22 cellular contexts compared by ENCODE assay signal in the genomic region with DNA sequence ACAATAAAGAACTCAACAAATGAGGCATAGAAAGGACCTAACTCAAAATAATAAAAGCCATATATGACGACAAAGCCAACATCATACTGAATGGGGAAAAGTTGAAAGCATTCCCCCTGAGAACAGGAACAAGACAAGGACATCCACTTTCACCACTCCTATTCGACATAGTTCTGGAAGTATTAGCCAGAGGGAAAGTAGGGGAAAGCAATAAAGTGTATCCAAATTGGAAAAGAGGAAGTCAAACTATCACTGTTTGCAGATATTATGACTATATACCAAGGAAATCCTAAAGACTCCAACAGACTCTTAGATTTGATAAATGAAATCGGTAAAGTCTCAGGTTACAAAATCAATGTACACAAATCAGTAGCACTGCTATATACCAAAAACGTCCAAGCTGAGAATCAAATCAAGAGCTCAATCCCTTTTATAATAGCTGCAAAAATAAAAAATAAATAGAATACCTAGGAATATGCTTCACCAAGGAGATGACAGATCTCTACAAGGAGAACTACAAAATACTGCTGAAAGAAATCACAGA. TPM values are rescaled to one million over a fixed set of nuclear protein-coding genes. Genes with fewer than 3 reads are reported as not detected.
DNase-seq lines count a peak whose midpoint lies in the region; ATAC-seq, FAIRE-seq and TF ChIP-seq lines count a peak whose summit lies in the region.
"Had no signal": no experiment of that assay in that cellular context is flagged by ENCODE, and none has a peak within 500 bp of the region (broad histone marks: within the 10 kb centered on the region; RNA-seq: fewer than 3 reads in every experiment).

No MANE protein-coding gene starts in this region.

- peak overlapping the region; percentile 56 for H3K4me3 Mint-ChIP-seq in CD4-positive, alpha-beta T cell
- H3K4me3 Mint-ChIP-seq: T-helper 17 cell had no signal

- no peaks in the 10 kb centered on the region for H3K9me3 ChIP-seq in CD4-positive, alpha-beta T cell (ENCODE audit: control insufficient read depth, low read length)
- H3K9me3 ChIP-seq in endocrine pancreas (ENCODE audit: control insufficient read depth, low read length): no peaks in the 10 kb centered on the region
- H3K9me3 ChIP-seq: SJSA1 had no signal

- H3K4me3 ChIP-seq in endocrine pancreas (ENCODE audit: control insufficient read depth, insufficient read depth, low read length): peak overlapping the region; percentile 11
- H3K4me3 ChIP-seq: SJSA1 had no signal

- H3K9me3 Mint-ChIP-seq in CD4-positive, alpha-beta T cell: no peaks in the 10 kb centered on the region

- DNase-seq in CD4-positive, alpha-beta T cell: no peak
- DNase-seq in H54 (ENCODE audit: insufficient read length, low spot score) (no peak), OCI-M1 (lab: John Stamatoyannopoulos, UW) (peak; percentile 47), NCI-H2081 (lab: John Stamatoyannopoulos, UW) (no peak)
- DNase-seq: ACHN, AML-193, GF-D8, H7, IMR-90, MV-4-11, NCI-H187, NCI-H226, NCI-H524, T-helper 17 cell had no signal

- H3K9ac ChIP-seq in endocrine pancreas (ENCODE audit: control insufficient read depth, insufficient read depth, low read length): no peak overlapping the region

- H3K27me3 Mint-ChIP-seq in CD4-positive, alpha-beta T cell: no peaks in the 10 kb centered on the region
- H3K27me3 Mint-ChIP-seq: T-helper 17 cell had no signal

- H3K36me3 Mint-ChIP-seq in CD4-positive, alpha-beta T cell (ENCODE audit: low read depth): peaks cover 38% of the 10 kb centered on the region

- H3K4me1 ChIP-seq in endocrine pancreas (ENCODE audit: control insufficient read depth, insufficient read depth, low read length): peaks cover 8% of the 10 kb centered on the region

- H3K36me3 ChIP-seq in endocrine pancreas (ENCODE audit: control insufficient read depth, insufficient read depth, low read length): no peaks in the 10 kb centered on the region

- POLR2A ChIA-PET in CD4-positive, alpha-beta T cell (lab: Charles Lee): no interaction called here

- peaks cover 80% of the 10 kb centered on the region for H3K4me1 Mint-ChIP-seq in CD4-positive, alpha-beta T cell (ENCODE audit: low read depth)

- H3K27ac Mint-ChIP-seq in CD4-positive, alpha-beta T cell: no peak overlapping the region
- H3K27ac Mint-ChIP-seq: T-helper 17 cell had no signal

- TF ChIP-seq POLR2A in H54 (IDR thresholded peaks at IDR 0.05; ENCODE audit: low read depth, low read length): no peak

- H3K27ac ChIP-seq in CD4-positive, alpha-beta T cell (ENCODE audit: low read depth, low read length): no peak overlapping the region
- H3K27ac ChIP-seq: C4-2B had no signal

- TF ChIP-seq CTCF in CD4-positive, alpha-beta T cell (IDR thresholded peaks at IDR 0.05): no peak

- intact Hi-C loops in CD4-positive, alpha-beta T cell (cut with DNase I, micrococcal nuclease): no loop called here

- CTCF ChIA-PET in CD4-positive, alpha-beta T cell (lab: Charles Lee): no interaction called here

- ATAC-seq in CD4-positive, alpha-beta T cell (ENCODE audit: poor library complexity): no peak
- no peak for ATAC-seq in activated CD4-positive, CD25-positive, alpha-beta regulatory T cell treated with anti-CD3 and anti-CD28 coated beads, Interleukin-2, amount 50 U/mL, for 24 hours
- ATAC-seq in GM21737 (IDR thresholded peaks at IDR 0.05; ENCODE audit: unreplicated experiment): no peak
- ATAC-seq: Panc1, T-helper 17 cell had no signal

- FAIRE-seq in H54 (lab: Jason Lieb, UNC): peak; percentile 33
- FAIRE-seq: GM18507 had no signal

- no peaks in the 10 kb centered on the region for H3K27me3 ChIP-seq in CD4-positive, alpha-beta T cell (ENCODE audit: control insufficient read depth, insufficient read depth, low read length)
- no peaks in the 10 kb centered on the region for H3K27me3 ChIP-seq in endocrine pancreas (ENCODE audit: control insufficient read depth, insufficient read depth, low read length)
- H3K27me3 ChIP-seq: SJSA1 had no signal

RNA-seq across cellular contexts. Expression of gene ANXA7, which starts 4.8 kb away (rescaled TPM):
- 10 to 100 TPM; 77.7 to 79.6 TPM for total RNA-seq in CD4-positive, alpha-beta T cell

RNA-seq across cellular contexts. Expression of gene MSS51, which starts 24.3 kb away (rescaled TPM):
- 1 to 10 TPM; 1.1 TPM for total RNA-seq in CD4-positive, alpha-beta T cell

RNA-seq across cellular contexts. Expression of gene CFAP70, which starts 50.4 kb away (rescaled TPM):
- 1 to 10 TPM; 2.6 TPM for total RNA-seq in CD4-positive, alpha-beta T cell
- total RNA-seq: HT-29 had no signal
